2 cellular contexts compared by ENCODE assay signal in genomic region chr16:84007520-84007919, GRCh38.
A peak's percentile ranks its signal among the peaks of the same experiment; 100 is the strongest.
TF ChIP-seq lines count a peak whose summit lies in the region.

No MANE protein-coding gene starts in this region.

TF ChIP-seq in HepG2, 621 proteins besides CTCF, POLR2A, EP300 and RAD21:
- no peak for TF ChIP-seq MBD4 (IDR thresholded peaks at IDR 0.05; ENCODE audit: borderline replicate concordance, low read length)
- no peak for TF ChIP-seq MLLT10 (CRISPR knock-in tag; IDR thresholded peaks at IDR 0.05)
- no peak for TF ChIP-seq MYNN (CRISPR knock-in tag; IDR thresholded peaks at IDR 0.05; ENCODE audit: low read depth)
- no peak for TF ChIP-seq ETS1 (CRISPR knock-in tag; IDR thresholded peaks at IDR 0.05)
- 0 out of 2 replicates have a peak, but pooled peaks have one; percentile 52 for TF ChIP-seq CHD4 (IDR thresholded peaks at IDR 0.05; ENCODE audit: borderline replicate concordance, low read length)
- no peak for TF ChIP-seq RNF219 (CRISPR knock-in tag; IDR thresholded peaks at IDR 0.05)
- TF ChIP-seq ZMYM3 (CRISPR knock-in tag; IDR thresholded peaks at IDR 0.05) = peak; percentile 74
- TF ChIP-seq MAF1 (CRISPR knock-in tag; IDR thresholded peaks at IDR 0.05; ENCODE audit: borderline replicate concordance) = no peak
- TF ChIP-seq RORA (CRISPR knock-in tag; IDR thresholded peaks at IDR 0.05) = no peak
- TF ChIP-seq ZUFSP (CRISPR knock-in tag; IDR thresholded peaks at IDR 0.05; ENCODE audit: borderline replicate concordance) = no peak
- no peak for TF ChIP-seq ZNF44 (CRISPR knock-in tag; IDR thresholded peaks at IDR 0.05)
- no peak for TF ChIP-seq ZBTB49 (CRISPR knock-in tag; IDR thresholded peaks at IDR 0.05; ENCODE audit: borderline replicate concordance)
- no peak for TF ChIP-seq CHCHD3 (CRISPR knock-in tag; IDR thresholded peaks at IDR 0.05)
- no peak for TF ChIP-seq NFIC (IDR thresholded peaks at IDR 0.05; ENCODE audit: low read length)
- TF ChIP-seq ZNF275 (CRISPR knock-in tag; IDR thresholded peaks at IDR 0.05; ENCODE audit: borderline replicate concordance) = no peak
- TF ChIP-seq ZNF629 (CRISPR knock-in tag; conservative IDR thresholded peaks at IDR 0.05) = peak; percentile 92
- TF ChIP-seq KLF13 (CRISPR knock-in tag; IDR thresholded peaks at IDR 0.05) = no peak
- TF ChIP-seq ZC3H4 (CRISPR knock-in tag; IDR thresholded peaks at IDR 0.05; ENCODE audit: borderline replicate concordance) = no peak

TF ChIP-seq in K562, 482 proteins besides CTCF, POLR2A, EP300 and RAD21:
- TF ChIP-seq HSF4 (CRISPR knock-in tag; IDR thresholded peaks at IDR 0.05; ENCODE audit: borderline replicate concordance) (no peak), ZNF431 (CRISPR knock-in tag; IDR thresholded peaks at IDR 0.05) (0 out of 2 replicates have a peak, but pooled peaks have one; percentile 20), CBX3 (IDR thresholded peaks at IDR 0.05; ENCODE audit: borderline replicate concordance in 1 of 2, low read length in 2 of 2) (peak in 1 of 2 experiments; percentile 29; a peak in 1 of 3 replicates), ELF4 (CRISPR knock-in tag; IDR thresholded peaks at IDR 0.05) (no peak), ADNP (tag; IDR thresholded peaks at IDR 0.05) (peak; percentile 94), SMARCA5 (IDR thresholded peaks at IDR 0.05) (peak; percentile 91), CBX1 (IDR thresholded peaks at IDR 0.05; ENCODE audit: low read depth) (peak; percentile 82), HDAC1 (IDR thresholded peaks at IDR 0.05) (peak in 1 of 2 experiments; percentile 50; a peak in 1 of 4 replicates), E2F5 (CRISPR knock-in tag; IDR thresholded peaks at IDR 0.05) (no peak), ELF2 (CRISPR knock-in tag; IDR thresholded peaks at IDR 0.05) (no peak), HDAC2 (IDR thresholded peaks at IDR 0.05) (peak; percentile 76; the same call in 1 of the 2 replicates), BCOR (IDR thresholded peaks at IDR 0.05) (peak; percentile 97), RCOR1 (IDR thresholded peaks at IDR 0.05; ENCODE audit: borderline replicate concordance in 1 of 2, low read depth in 2 of 2, low read length in 2 of 2) (peak in 1 of 2 experiments; percentile 77; a peak in 1 of 4 replicates), RBM25 (IDR thresholded peaks at IDR 0.05; ENCODE audit: low read depth, low read length, severe bottlenecking) (peak; percentile 98), KDM1A (IDR thresholded peaks at IDR 0.05) (peak in 1 of 2 experiments; percentile 93; a peak in 3 of 4 replicates), RBFOX2 (IDR thresholded peaks at IDR 0.05; ENCODE audit: low read depth, low read length) (no peak), FOXA3 (CRISPR knock-in tag; conservative IDR thresholded peaks at IDR 0.05 in 1 of 2, IDR thresholded peaks at IDR 0.05 in 1 of 2) (no peak), CHD4 (IDR thresholded peaks at IDR 0.05; ENCODE audit: insufficient read depth, insufficient replicate concordance, low read depth, low read length, poor library complexity, severe bottlenecking) (peak; percentile 85), TCF3 (CRISPR knock-in tag; IDR thresholded peaks at IDR 0.05) (no peak), ZNF134 (CRISPR knock-in tag; conservative IDR thresholded peaks at IDR 0.05) (no peak)
